Comparison of ENCODE assay signal across 8 cellular contexts in genomic region chr9:122941560-122942234, GRCh38. TPM values are rescaled to one million over a fixed set of nuclear protein-coding genes. Genes with fewer than 3 reads are reported as not detected.
DNase-seq lines count a peak whose midpoint lies in the region; FAIRE-seq and TF ChIP-seq lines count a peak whose summit lies in the region.

No MANE protein-coding gene starts in this region.

- peak overlapping the region; percentile 81 for H3K9ac ChIP-seq in Karpas-422 (ENCODE audit: low read length)
- H3K9ac ChIP-seq in smooth muscle cell (ENCODE audit: low read depth), result peak overlapping the region; percentile 96

- no peak for TF ChIP-seq POLR2A in GM12892 (IDR thresholded peaks at IDR 0.05; ENCODE audit: low read depth, low read length)

- H3K9me3 ChIP-seq in Karpas-422 (ENCODE audit: low read length) (no peaks in the 10 kb centered on the region), smooth muscle cell (replicated peaks; ENCODE audit: low read depth) (no peaks in the 10 kb centered on the region)

- H3K36me3 ChIP-seq in Karpas-422 (ENCODE audit: insufficient read depth, low read length) (peaks cover 18% of the 10 kb centered on the region), smooth muscle cell (ENCODE audit: low read depth) (no peaks in the 10 kb centered on the region)

- H3K4me3 Mint-ChIP-seq in immature natural killer cell, result peak overlapping the region; percentile 86 to 97 (median 93)

- peaks cover 6 to 8% (median 7%) of the 10 kb centered on the region in 3 donors for H3K27me3 Mint-ChIP-seq in immature natural killer cell (ENCODE audit: low read depth in 3 of 3)

- no peaks in the 10 kb centered on the region for H3K9me2 ChIP-seq in Karpas-422 (replicated peaks; ENCODE audit: insufficient read depth, low read length)

- no peak for TF ChIP-seq CTCF in smooth muscle cell (IDR thresholded peaks at IDR 0.05; ENCODE audit: borderline replicate concordance, insufficient read depth, poor library complexity, severe bottlenecking)

- peaks cover 13% of the 10 kb centered on the region for H3F3A ChIP-seq in smooth muscle cell (ENCODE audit: low read depth)

- H3K27ac ChIP-seq in Karpas-422 (ENCODE audit: low read length), result peak overlapping the region; percentile 53
- peak overlapping the region; percentile 93 for H3K27ac ChIP-seq in smooth muscle cell (ENCODE audit: low read depth)

- peak overlapping the region; percentile 93 for H3K4me2 ChIP-seq in Karpas-422 (ENCODE audit: low read depth, low read length, poor library complexity, severe bottlenecking)
- H3K4me2 ChIP-seq in smooth muscle cell, result peak overlapping the region; percentile 97

- DNase-seq in GM12892 (ENCODE audit: insufficient read length) (no peak), Karpas-422 (peak; percentile 52), astrocyte of the hippocampus (ENCODE audit: low read depth, low spot score) (peak; percentile 70), immature natural killer cell (no peak), smooth muscle cell (lab: John Stamatoyannopoulos, UW; ENCODE audit: unreplicated experiment) (no peak), NCI-H1694 (lab: John Stamatoyannopoulos, UW) (no peak), NCI-H526 treated with DMSO at 0.1 percent for 48 hours (lab: John Stamatoyannopoulos, UW) (no peak)
- no peak for DNase-seq in activated CD8-positive, alpha-beta memory T cell treated with anti-CD3 and anti-CD28 coated beads, Interleukin-2, amount 50 U/mL, for 48 hours

- peaks cover 48% of the 10 kb centered on the region for H3K4me1 ChIP-seq in Karpas-422 (ENCODE audit: low read length)
- H3K4me1 ChIP-seq in smooth muscle cell (ENCODE audit: low read depth), result peaks cover 9% of the 10 kb centered on the region

- no peaks in the 10 kb centered on the region for H3K27me3 ChIP-seq in Karpas-422 (ENCODE audit: low read length)
- H3K27me3 ChIP-seq in smooth muscle cell (ENCODE audit: low read depth), result no peaks in the 10 kb centered on the region

- H3K79me2 ChIP-seq in Karpas-422 (ENCODE audit: low read length), result peaks cover 78% of the 10 kb centered on the region
- peaks cover 78% of the 10 kb centered on the region for H3K79me2 ChIP-seq in smooth muscle cell (ENCODE audit: low read depth)

- no peak overlapping the region for H2AFZ ChIP-seq in Karpas-422 (ENCODE audit: low read length)
- peak overlapping the region; percentile 90 for H2AFZ ChIP-seq in smooth muscle cell (ENCODE audit: low read depth)

- H4K20me1 ChIP-seq in Karpas-422 (ENCODE audit: insufficient read depth, low read depth, low read length), result peaks cover 8% of the 10 kb centered on the region
- peaks cover 54% of the 10 kb centered on the region for H4K20me1 ChIP-seq in smooth muscle cell (ENCODE audit: low read depth)

- peak overlapping the region; percentile 88 for H3K4me3 ChIP-seq in Karpas-422 (ENCODE audit: low read length)
- H3K4me3 ChIP-seq in smooth muscle cell, result peak overlapping the region; percentile 94

- H3K9me3 Mint-ChIP-seq in immature natural killer cell, result no peaks in the 10 kb centered on the region

- H3K4me1 Mint-ChIP-seq in immature natural killer cell, result peaks cover 24 to 36% of the 10 kb centered on the region in 2 donors

- 12% methylated on average over 18 of the region's 18 CpGs for whole genome bisulfite sequencing in smooth muscle cell (ENCODE audit: low lambda C conversion rate)

- peaks cover 5 to 6% (median 5%) of the 10 kb centered on the region in 3 donors for H3K36me3 Mint-ChIP-seq in immature natural killer cell

- peak; percentile 50 for FAIRE-seq in GM12892 (lab: Jason Lieb, UNC)

- peak overlapping the region; percentile 87 to 96 (median 89) for H3K27ac Mint-ChIP-seq in immature natural killer cell

RNA-seq across cellular contexts. Expression of gene RABGAP1, which starts 0.9 kb away (rescaled TPM):
- polyA plus RNA-seq in GM12892 (2012; ENCODE audit: missing spikeins), result 13.2 TPM
- 46.0 and 85.1 TPM in 2 replicates for total RNA-seq in Karpas-422 (2014; rRNA removed; shearing (Covaris generic); ENCODE audit: low replicate concordance)
- polyA plus RNA-seq in immature natural killer cell (10 to 100 TPM; 14.0 to 24.2 (median 14.7) TPM), smooth muscle cell (13.5 and 17.6 TPM in 2 replicates)
- 31.8 and 35.3 TPM in 2 replicates for total RNA-seq in smooth muscle cell

RNA-seq across cellular contexts. Expression of gene ZBTB26, which starts 10.4 kb away (rescaled TPM):
- polyA plus RNA-seq in GM12892 (2012; ENCODE audit: missing spikeins), result 7.3 TPM
- 7.6 and 21.8 TPM in 2 replicates for total RNA-seq in Karpas-422 (2014; rRNA removed; shearing (Covaris generic); ENCODE audit: low replicate concordance)
- 1 to 10 TPM in 1 of 3 donors, under 1 TPM in 1, not detected in 1; 0.69 to 1.4 TPM for polyA plus RNA-seq in immature natural killer cell
- 4.0 and 5.3 TPM in 2 replicates for total RNA-seq in smooth muscle cell
- 0.74 and 1.5 TPM in 2 replicates for polyA plus RNA-seq in smooth muscle cell

RNA-seq across cellular contexts. Expression of gene ZBTB6, which starts 28.6 kb away (rescaled TPM):
- polyA plus RNA-seq in GM12892 (2012; ENCODE audit: missing spikeins), result 5.7 TPM
- total RNA-seq in Karpas-422 (2014; rRNA removed; shearing (Covaris generic); ENCODE audit: low replicate concordance), result 10.8 and 26.5 TPM in 2 replicates
- polyA plus RNA-seq in immature natural killer cell (1 to 10 TPM in 2 of 3 donors, not detected in 1; 2.3 to 2.6 TPM), smooth muscle cell (2.7 and 3.8 TPM in 2 replicates)
- 13.2 and 18.1 TPM in 2 replicates for total RNA-seq in smooth muscle cell

RNA-seq across cellular contexts. Expression of gene RC3H2, which starts 36.5 kb away (rescaled TPM):
- 11.6 TPM for polyA plus RNA-seq in GM12892 (2012; ENCODE audit: missing spikeins)
- total RNA-seq in Karpas-422 (2014; rRNA removed; shearing (Covaris generic); ENCODE audit: low replicate concordance), result 58.5 and 93.8 TPM in 2 replicates
- 10 to 100 TPM; 18.1 to 26.8 (median 23.7) TPM for polyA plus RNA-seq in immature natural killer cell
- total RNA-seq in smooth muscle cell, result 44.7 and 46.1 TPM in 2 replicates
- 15.3 and 15.6 TPM in 2 replicates for polyA plus RNA-seq in smooth muscle cell

Comparison
In these comparisons a context has a peak if more than half of its experiments do, and no peak if none do; other contexts are left out.
1. DNase-seq: peak in Karpas-422 (single experiment) and astrocyte of the hippocampus (single experiment); none in GM12892 (single experiment), immature natural killer cell (0 of 3), smooth muscle cell (single experiment), NCI-H1694 (single experiment), NCI-H526 treated with DMSO at 0.1 percent for 48 hours (single experiment) and activated CD8-positive, alpha-beta memory T cell treated with anti-CD3 and anti-CD28 coated beads, Interleukin-2, amount 50 U/mL, for 48 hours (single experiment).